ENCODE assay signal across 16 cellular contexts in the genomic region with DNA sequence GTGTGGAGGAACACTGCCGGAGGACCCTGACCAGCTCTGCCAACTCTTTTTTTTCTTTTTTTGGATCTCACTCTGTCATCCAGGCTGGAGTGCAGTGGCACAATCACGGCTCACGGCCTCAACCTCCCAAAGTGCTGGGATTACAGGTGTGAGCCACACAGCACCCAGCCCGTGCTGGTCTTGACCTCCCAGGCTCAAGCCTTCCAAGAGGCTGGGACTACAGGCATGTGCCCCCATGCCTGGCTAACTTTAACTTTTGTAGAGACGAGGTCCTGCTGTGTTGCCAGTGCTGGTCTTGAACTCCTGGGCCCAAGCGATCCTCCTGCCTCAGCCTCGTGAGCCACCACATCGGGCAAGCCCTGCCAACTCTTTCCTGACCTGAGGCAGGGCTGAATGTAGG. TPM values are rescaled to one million over a fixed set of nuclear protein-coding genes. Genes with fewer than 3 reads are reported as not detected.
DNase-seq lines count a peak whose midpoint lies in the region; ATAC-seq and TF ChIP-seq lines count a peak whose summit lies in the region.
"Had no signal": no experiment of that assay in that cellular context is flagged by ENCODE, and none has a peak within 500 bp of the region (broad histone marks: within the 10 kb centered on the region; RNA-seq: fewer than 3 reads in every experiment).

No MANE protein-coding gene starts in this region.

- no peak for ATAC-seq in stimulated activated naive CD8-positive, alpha-beta T cell treated with anti-CD3 and anti-CD28 coated beads, Interleukin-15, Interleukin-2, amounts not matched to agents 100 U/mL and 50 U/mL, for 24 hours
- ATAC-seq: mucosa of descending colon had no signal

- no peaks in the 10 kb centered on the region for H4K20me1 ChIP-seq in OCI-LY7 (ENCODE audit: insufficient read depth, low read length)
- H4K20me1 ChIP-seq in hepatocyte (ENCODE audit: insufficient read depth, poor library complexity, severe bottlenecking), result no peaks in the 10 kb centered on the region

- H2AFZ ChIP-seq in OCI-LY7 (ENCODE audit: low read length) (peak overlapping the region; percentile 58; the same call in 1 of the 2 replicates), hepatocyte (no peak overlapping the region)

- H3K4me3 Mint-ChIP-seq in stimulated activated naive CD8-positive, alpha-beta T cell treated with anti-CD3 and anti-CD28 coated beads, Interleukin-15, Interleukin-2, amounts not matched to agents 100 ng/mL and 50 ng/mL, for 24 hours, result peak overlapping the region; percentile 67

- no peaks in the 10 kb centered on the region for H3K9me3 ChIP-seq in OCI-LY7 (ENCODE audit: low read length)
- no peaks in the 10 kb centered on the region for H3K9me3 ChIP-seq in hepatocyte (ENCODE audit: low read depth)
- H3K9me3 ChIP-seq: mucosa of descending colon had no signal

- H3K4me1 ChIP-seq in OCI-LY7 (ENCODE audit: insufficient read depth, low read length, poor library complexity, severe bottlenecking), result peaks cover 60% of the 10 kb centered on the region
- no peaks in the 10 kb centered on the region for H3K4me1 ChIP-seq in hepatocyte (ENCODE audit: insufficient read depth)

- no TSS peak for BruUV-seq in OCI-LY7 (replicated peaks; lab: Mats Ljungman, UMichigan)

- H3K9me2 ChIP-seq in OCI-LY7 (ENCODE audit: insufficient read depth, low read length) (no peaks in the 10 kb centered on the region), hepatocyte (replicated peaks; ENCODE audit: insufficient read depth) (no peaks in the 10 kb centered on the region)

- CTCF ChIA-PET in OCI-LY7 (lab: Charles Lee; ENCODE audit: unreplicated experiment), result no interaction called here

- DNase-seq in stimulated activated naive CD8-positive, alpha-beta T cell treated with anti-CD3 and anti-CD28 coated beads, Interleukin-15, Interleukin-2, amounts not matched to agents 100 U/mL and 50 U/mL, for 24 hours, result no peak
- DNase-seq in OCI-LY7 (ENCODE audit: low spot score), result peak; percentile 28
- DNase-seq in hepatocyte (ENCODE audit: low spot score), result no peak
- no peak for DNase-seq in SW 1271 (lab: John Stamatoyannopoulos, UW)
- DNase-seq in NCI-H1930 (lab: John Stamatoyannopoulos, UW), result no peak
- DNase-seq in activated CD4-positive, CD25-positive, alpha-beta regulatory T cell (lab: John Stamatoyannopoulos, UW), result no peak
- no peak for DNase-seq in retina
- DNase-seq: effector memory CD4-positive, alpha-beta T cell; immature natural killer cell; IMR-90; mucosa of descending colon; NCI-H1417 treated with DMSO at 0.1 percent for 48 hours; NCI-H345; OCI-M1; stimulated activated CD4-positive, alpha-beta T cell treated with anti-CD3 and anti-CD28 coated beads, Interleukin-12 subunit alpha, Interleukin-12 subunit beta, amount 100 ng/mL, for 4 hours had no signal

- 94% methylated on average over 8 of the region's 8 CpGs for WGBS in hepatocyte (ENCODE audit: low lambda C conversion rate, missing lambda C conversion rate)

- H3K4me1 Mint-ChIP-seq in stimulated activated naive CD8-positive, alpha-beta T cell treated with anti-CD3 and anti-CD28 coated beads, Interleukin-15, Interleukin-2, amounts not matched to agents 100 ng/mL and 50 ng/mL, for 24 hours (ENCODE audit: low read depth), result peaks cover 70% of the 10 kb centered on the region

- intact Hi-C loops in OCI-LY7 (cut with micrococcal nuclease; ENCODE audit: unreplicated experiment), result loop anchor here (1.0 to 10.0 kb wide), 4 partner anchors 215 to 1480 kb away; partner anchors contain the start of genes HIVEP1, SMIM13 and TMEM14B

- no peaks in the 10 kb centered on the region for H3K27me3 Mint-ChIP-seq in stimulated activated naive CD8-positive, alpha-beta T cell treated with anti-CD3 and anti-CD28 coated beads, Interleukin-15, Interleukin-2, amounts not matched to agents 100 ng/mL and 50 ng/mL, for 24 hours

- H3K27ac Mint-ChIP-seq in stimulated activated naive CD8-positive, alpha-beta T cell treated with anti-CD3 and anti-CD28 coated beads, Interleukin-15, Interleukin-2, amounts not matched to agents 100 ng/mL and 50 ng/mL, for 24 hours, result no peak overlapping the region
- H3K27ac Mint-ChIP-seq: immature natural killer cell had no signal

- peak overlapping the region; percentile 89 for H3K4me3 ChIP-seq in OCI-LY7 (ENCODE audit: low read depth, low read length, poor library complexity, severe bottlenecking)
- H3K4me3 ChIP-seq in hepatocyte, result no peak overlapping the region
- H3K4me3 ChIP-seq: mucosa of descending colon had no signal

- TF ChIP-seq CTCF in OCI-LY7 (conservative IDR thresholded peaks at IDR 0.05; ENCODE audit: low read length) (no peak), hepatocyte (IDR thresholded peaks at IDR 0.05; ENCODE audit: poor library complexity) (no peak)

- H3K4me2 ChIP-seq in OCI-LY7 (ENCODE audit: low read length) (peak overlapping the region; percentile 75), hepatocyte (peak overlapping the region; percentile 65)

- no peaks in the 10 kb centered on the region for H3K9me3 Mint-ChIP-seq in stimulated activated naive CD8-positive, alpha-beta T cell treated with anti-CD3 and anti-CD28 coated beads, Interleukin-15, Interleukin-2, amounts not matched to agents 100 ng/mL and 50 ng/mL, for 24 hours
- H3K9me3 Mint-ChIP-seq: immature natural killer cell had no signal

- POLR2A ChIA-PET in OCI-LY7 (lab: Charles Lee), result interaction anchor here (0.5 to 2.0 kb wide), 4 partner anchors 103 to 726 kb away, joined by 3 to 5 read pairs (median 3); partner anchors contain the start of genes C6orf52 and PAK1IP1

- peaks cover 76% of the 10 kb centered on the region for H3K79me2 ChIP-seq in OCI-LY7 (ENCODE audit: insufficient read depth, low read depth, low read length)
- H3K79me2 ChIP-seq in hepatocyte, result peaks cover 87% of the 10 kb centered on the region

- H3K27ac ChIP-seq in OCI-LY7 (ENCODE audit: low read depth, low read length, poor library complexity, severe bottlenecking), result peak overlapping the region; percentile 95
- no peak overlapping the region for H3K27ac ChIP-seq in hepatocyte

- H3K27me3 ChIP-seq in hepatocyte, result no peaks in the 10 kb centered on the region

- H3K36me3 Mint-ChIP-seq in stimulated activated naive CD8-positive, alpha-beta T cell treated with anti-CD3 and anti-CD28 coated beads, Interleukin-15, Interleukin-2, amounts not matched to agents 100 ng/mL and 50 ng/mL, for 24 hours (ENCODE audit: low read depth), result peaks cover 4% of the 10 kb centered on the region
- H3K36me3 Mint-ChIP-seq: immature natural killer cell had no signal

- H3K36me3 ChIP-seq in OCI-LY7 (ENCODE audit: insufficient read depth, low read length) (peaks cover 5% of the 10 kb centered on the region; the same call in 1 of the 2 replicates), hepatocyte (replicated peaks; ENCODE audit: insufficient read depth, low read depth) (no peaks in the 10 kb centered on the region)

RNA-seq across cellular contexts. Expression of gene GCNT2, which starts 11.2 kb away (rescaled TPM):
- 15.4 and 17.4 TPM in 2 replicates for total RNA-seq in OCI-LY7 (2014; rRNA removed; shearing (Covaris generic))
- total RNA-seq in OCI-LY7 (2022) (23.8 and 25.2 TPM in 2 replicates), hepatocyte (36.4 and 39.3 TPM in 2 replicates)
- polyA plus RNA-seq in hepatocyte, result 16.3 and 25.9 TPM in 2 replicates
